In the genomic region with DNA sequence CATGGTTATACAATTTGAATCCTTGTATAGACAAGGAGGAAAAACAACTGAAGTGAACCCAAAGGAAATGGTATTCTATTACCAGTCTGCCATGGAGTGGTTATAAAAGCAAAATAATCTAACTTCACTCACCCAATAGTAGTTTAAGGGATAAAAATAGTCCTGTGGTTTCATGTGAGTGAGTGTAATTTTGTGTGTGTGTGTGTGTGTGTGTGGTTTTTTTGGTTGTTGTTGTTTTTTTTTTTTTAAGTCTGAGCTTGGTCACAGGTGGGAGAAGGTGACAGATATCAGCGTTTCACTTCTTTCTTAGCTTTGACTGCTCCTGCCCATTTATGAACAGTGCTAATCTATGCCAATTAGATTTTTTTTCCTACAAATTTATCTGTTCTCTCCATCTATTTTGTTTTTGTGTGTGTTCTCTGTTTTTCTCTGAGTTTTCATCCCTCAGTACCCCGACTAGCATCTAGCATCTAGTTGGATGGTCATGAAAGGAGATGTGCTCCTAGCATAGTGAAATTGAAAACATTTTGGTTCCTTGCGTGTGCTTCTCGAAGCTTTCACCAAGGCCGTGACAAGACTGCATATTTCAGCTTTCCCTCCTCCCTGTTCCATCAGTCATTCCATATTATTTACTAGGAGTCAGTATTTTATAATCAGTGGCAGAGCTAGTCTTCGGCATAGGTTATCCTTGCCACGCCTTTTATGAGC, we compare ENCODE assay signal across 24 cellular contexts.
"Had no signal": no experiment of that assay in that cellular context is flagged by ENCODE, and none has a peak within 500 bp of the region (broad histone marks: within the 10 kb centered on the region; RNA-seq: fewer than 3 reads in every experiment).

No MANE protein-coding gene starts in this region.

- H3K4me1 ChIP-seq: colonic mucosa, neural progenitor cell, parathyroid adenoma, vagina had no signal

- ATAC-seq: activated CD4-positive, alpha-beta T cell treated with anti-CD3 and anti-CD28 coated beads for 36 hours; body of pancreas; natural killer cell; stimulated activated effector memory CD8-positive, alpha-beta T cell treated with anti-CD3 and anti-CD28 coated beads, Interleukin-12 subunit alpha, Interleukin-12 subunit beta, amount 100 ng/mL, for 72 hours had no signal

- H3K9me3 ChIP-seq: body of pancreas, colonic mucosa, psoas muscle, vagina had no signal

- FAIRE-seq: endometrium, frontal cortex, keratinocyte had no signal

- H3K79me2 ChIP-seq: parathyroid adenoma had no signal

- H2AFZ ChIP-seq: neural progenitor cell, parathyroid adenoma had no signal

- H3K9ac ChIP-seq: neural progenitor cell, parathyroid adenoma had no signal

- DNase-seq: activated CD4-positive, alpha-beta T cell treated with anti-CD3 and anti-CD28 coated beads for 36 hours; activated CD4-positive, alpha-beta T cell treated with anti-CD3 and anti-CD28 coated beads, Interleukin-2, amount 50 U/mL, for 4 hours; activated CD4-positive, CD25-positive, alpha-beta regulatory T cell; activated effector memory CD4-positive, alpha-beta T cell treated with Interleukin-2 at 50 U/mL for 16 hours; activated naive CD4-positive, alpha-beta T cell treated with Interleukin-2 at 50 U/mL for 16 hours; anterior cingulate cortex; body of pancreas; cerebellar nuclear complex; colonic mucosa; effector CD8-positive, alpha-beta T cell; hippocampal formation; left cardiac atrium; natural killer cell; occipital lobe; psoas muscle; stimulated activated CD4-positive, alpha-beta T cell treated with anti-CD3 and anti-CD28 coated beads, Interleukin-2, amount 100 ng/mL, for 48 hours; substantia nigra had no signal

- H3K27ac ChIP-seq: body of pancreas, colonic mucosa, neural progenitor cell, parathyroid adenoma, vagina had no signal

- H3K27me3 ChIP-seq: body of pancreas, colonic mucosa, neural progenitor cell, vagina had no signal

- H3K4me3 ChIP-seq: body of pancreas, colonic mucosa, neural progenitor cell, psoas muscle, vagina had no signal

- H3K4me2 ChIP-seq: neural progenitor cell had no signal

- H3K36me3 ChIP-seq: colonic mucosa, neural progenitor cell, vagina had no signal
